In the genomic region with DNA sequence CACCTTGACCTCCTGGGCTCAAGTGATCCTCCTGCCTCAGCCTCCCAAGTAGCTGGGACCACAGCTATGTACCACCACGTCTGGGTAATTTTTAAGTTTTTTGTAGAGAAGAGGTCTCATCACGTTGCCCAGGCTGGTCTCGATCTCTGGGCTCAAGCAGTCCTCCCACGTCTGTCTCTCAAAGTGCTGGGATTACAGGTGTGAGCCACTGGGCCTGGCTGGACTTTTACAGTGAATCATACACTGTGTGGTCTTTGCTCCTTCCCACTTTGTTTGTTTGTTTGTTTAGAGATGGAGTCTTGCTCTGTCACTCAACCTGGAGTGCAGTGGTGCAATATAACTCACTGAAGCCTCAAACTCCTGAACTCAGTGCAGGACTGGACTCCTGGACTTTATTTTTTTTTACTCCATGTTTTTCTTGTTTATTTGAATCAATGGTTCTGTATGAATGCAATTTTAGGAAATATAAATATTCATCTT, we compare ENCODE assay signal across 3 cellular contexts.
TF ChIP-seq lines count a peak whose summit lies in the region.

No MANE protein-coding gene starts in this region.

TF ChIP-seq in A549, 52 proteins besides CTCF, POLR2A, EP300 and RAD21:
- TF ChIP-seq, protein P1, sequence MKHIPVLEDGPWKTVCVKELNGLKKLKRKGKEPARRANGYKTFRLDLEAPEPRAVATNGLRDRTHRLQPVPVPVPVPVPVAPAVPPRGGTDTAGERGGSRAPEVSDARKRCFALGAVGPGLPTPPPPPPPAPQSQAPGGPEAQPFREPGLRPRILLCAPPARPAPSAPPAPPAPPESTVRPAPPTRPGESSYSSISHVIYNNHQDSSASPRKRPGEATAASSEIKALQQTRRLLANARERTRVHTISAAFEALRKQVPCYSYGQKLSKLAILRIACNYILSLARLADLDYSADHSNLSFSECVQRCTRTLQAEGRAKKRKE (CRISPR knock-in tag; IDR thresholded peaks at IDR 0.05; ENCODE audit: low read depth): no peak
- TF ChIP-seq HOXB5 (CRISPR knock-in tag; IDR thresholded peaks at IDR 0.05): no peak
- no peak for TF ChIP-seq MAZ (IDR thresholded peaks at IDR 0.05; ENCODE audit: borderline replicate concordance, low read depth, low read length)
- TF ChIP-seq FOSB (CRISPR knock-in tag; IDR thresholded peaks at IDR 0.05): no peak

TF ChIP-seq in WTC11, 78 proteins besides CTCF, POLR2A, EP300 and RAD21:
- TF ChIP-seq GABPB1 (CRISPR knock-in tag; IDR thresholded peaks at IDR 0.05): 0 out of 2 replicates have a peak, but pooled peaks have one; percentile 32
- TF ChIP-seq, protein P2, sequence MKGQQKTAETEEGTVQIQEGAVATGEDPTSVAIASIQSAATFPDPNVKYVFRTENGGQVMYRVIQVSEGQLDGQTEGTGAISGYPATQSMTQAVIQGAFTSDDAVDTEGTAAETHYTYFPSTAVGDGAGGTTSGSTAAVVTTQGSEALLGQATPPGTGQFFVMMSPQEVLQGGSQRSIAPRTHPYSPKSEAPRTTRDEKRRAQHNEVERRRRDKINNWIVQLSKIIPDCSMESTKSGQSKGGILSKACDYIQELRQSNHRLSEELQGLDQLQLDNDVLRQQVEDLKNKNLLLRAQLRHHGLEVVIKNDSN (CRISPR knock-in tag; IDR thresholded peaks at IDR 0.05): no peak

TF ChIP-seq in HepG2, 621 proteins besides CTCF, POLR2A, EP300 and RAD21 (continues in another document):
- TF ChIP-seq HNF4G (IDR thresholded peaks at IDR 0.05; ENCODE audit: borderline replicate concordance, low read depth, low read length): peak; percentile 31
- no peak for TF ChIP-seq HNF4G (CRISPR knock-in tag; IDR thresholded peaks at IDR 0.05; ENCODE audit: borderline replicate concordance, low read depth)
- peak; percentile 40; the same call in 1 of the 2 replicates for TF ChIP-seq ZSCAN25 (CRISPR knock-in tag; IDR thresholded peaks at IDR 0.05)
- peak; percentile 29; the same call in 1 of the 3 replicates for TF ChIP-seq MXI1 (IDR thresholded peaks at IDR 0.05; ENCODE audit: borderline replicate concordance, low read depth, low read length)
- 0 out of 2 replicates have a peak, but pooled peaks have one; percentile 53 for TF ChIP-seq SMARCC2 (IDR thresholded peaks at IDR 0.05)
- TF ChIP-seq, protein P3, sequence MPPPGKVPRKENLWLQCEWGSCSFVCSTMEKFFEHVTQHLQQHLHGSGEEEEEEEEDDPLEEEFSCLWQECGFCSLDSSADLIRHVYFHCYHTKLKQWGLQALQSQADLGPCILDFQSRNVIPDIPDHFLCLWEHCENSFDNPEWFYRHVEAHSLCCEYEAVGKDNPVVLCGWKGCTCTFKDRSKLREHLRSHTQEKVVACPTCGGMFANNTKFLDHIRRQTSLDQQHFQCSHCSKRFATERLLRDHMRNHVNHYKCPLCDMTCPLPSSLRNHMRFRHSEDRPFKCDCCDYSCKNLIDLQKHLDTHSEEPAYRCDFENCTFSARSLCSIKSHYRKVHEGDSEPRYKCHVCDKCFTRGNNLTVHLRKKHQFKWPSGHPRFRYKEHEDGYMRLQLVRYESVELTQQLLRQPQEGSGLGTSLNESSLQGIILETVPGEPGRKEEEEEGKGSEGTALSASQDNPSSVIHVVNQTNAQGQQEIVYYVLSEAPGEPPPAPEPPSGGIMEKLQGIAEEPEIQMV (CRISPR knock-in tag; IDR thresholded peaks at IDR 0.05; ENCODE audit: low read depth): no peak
- TF ChIP-seq KDM6A (CRISPR knock-in tag; IDR thresholded peaks at IDR 0.05; ENCODE audit: low read depth): 0 out of 2 replicates have a peak, but pooled peaks have one; percentile 11
- TF ChIP-seq FOXK2 (IDR thresholded peaks at IDR 0.05): peak; percentile 51; the same call in 1 of the 2 replicates
- peak; percentile 93 for TF ChIP-seq FOSL2 (CRISPR knock-in tag; IDR thresholded peaks at IDR 0.05)
- TF ChIP-seq ELF3 (CRISPR knock-in tag; IDR thresholded peaks at IDR 0.05): 0 out of 2 replicates have a peak, but pooled peaks have one; percentile 26
- TF ChIP-seq, protein P4, sequence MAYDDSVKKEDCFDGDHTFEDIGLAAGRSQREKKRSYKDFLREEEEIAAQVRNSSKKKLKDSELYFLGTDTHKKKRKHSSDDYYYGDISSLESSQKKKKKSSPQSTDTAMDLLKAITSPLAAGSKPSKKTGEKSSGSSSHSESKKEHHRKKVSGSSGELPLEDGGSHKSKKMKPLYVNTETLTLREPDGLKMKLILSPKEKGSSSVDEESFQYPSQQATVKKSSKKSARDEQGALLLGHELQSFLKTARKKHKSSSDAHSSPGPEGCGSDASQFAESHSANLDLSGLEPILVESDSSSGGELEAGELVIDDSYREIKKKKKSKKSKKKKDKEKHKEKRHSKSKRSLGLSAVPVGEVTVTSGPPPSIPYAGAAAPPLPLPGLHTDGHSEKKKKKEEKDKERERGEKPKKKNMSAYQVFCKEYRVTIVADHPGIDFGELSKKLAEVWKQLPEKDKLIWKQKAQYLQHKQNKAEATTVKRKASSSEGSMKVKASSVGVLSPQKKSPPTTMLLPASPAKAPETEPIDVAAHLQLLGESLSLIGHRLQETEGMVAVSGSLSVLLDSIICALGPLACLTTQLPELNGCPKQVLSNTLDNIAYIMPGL (CRISPR knock-in tag; IDR thresholded peaks at IDR 0.05; ENCODE audit: borderline replicate concordance in 1 of 2, low read depth in 1 of 2): 0 out of 4 replicates have a peak, but pooled peaks of 1 of the 2 experiments have one; percentile 44
- no peak for TF ChIP-seq ZBTB7B (CRISPR knock-in tag; IDR thresholded peaks at IDR 0.05)
- TF ChIP-seq ZFY (CRISPR knock-in tag; IDR thresholded peaks at IDR 0.05): peak; percentile 22; the same call in 1 of the 2 replicates
- TF ChIP-seq SMC3 (IDR thresholded peaks at IDR 0.05; ENCODE audit: low read length): peak; percentile 27; the same call in 1 of the 2 replicates
- peak; percentile 74 for TF ChIP-seq FOXA3 (CRISPR knock-in tag; IDR thresholded peaks at IDR 0.05)
- TF ChIP-seq MEIS1 (CRISPR knock-in tag; IDR thresholded peaks at IDR 0.05; ENCODE audit: borderline replicate concordance): peak; percentile 26; the same call in 1 of the 2 replicates
- 0 out of 2 replicates have a peak, but pooled peaks have one; percentile 37 for TF ChIP-seq SMYD3 (CRISPR knock-in tag; IDR thresholded peaks at IDR 0.05)
- TF ChIP-seq HNF4A (CRISPR knock-in tag; IDR thresholded peaks at IDR 0.05): peak; percentile 72
- TF ChIP-seq, protein P5, sequence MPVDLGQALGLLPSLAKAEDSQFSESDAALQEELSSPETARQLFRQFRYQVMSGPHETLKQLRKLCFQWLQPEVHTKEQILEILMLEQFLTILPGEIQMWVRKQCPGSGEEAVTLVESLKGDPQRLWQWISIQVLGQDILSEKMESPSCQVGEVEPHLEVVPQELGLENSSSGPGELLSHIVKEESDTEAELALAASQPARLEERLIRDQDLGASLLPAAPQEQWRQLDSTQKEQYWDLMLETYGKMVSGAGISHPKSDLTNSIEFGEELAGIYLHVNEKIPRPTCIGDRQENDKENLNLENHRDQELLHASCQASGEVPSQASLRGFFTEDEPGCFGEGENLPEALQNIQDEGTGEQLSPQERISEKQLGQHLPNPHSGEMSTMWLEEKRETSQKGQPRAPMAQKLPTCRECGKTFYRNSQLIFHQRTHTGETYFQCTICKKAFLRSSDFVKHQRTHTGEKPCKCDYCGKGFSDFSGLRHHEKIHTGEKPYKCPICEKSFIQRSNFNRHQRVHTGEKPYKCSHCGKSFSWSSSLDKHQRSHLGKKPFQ (CRISPR knock-in tag; IDR thresholded peaks at IDR 0.05; ENCODE audit: insufficient replicate concordance): peak; percentile 98
- TF ChIP-seq, protein P6, sequence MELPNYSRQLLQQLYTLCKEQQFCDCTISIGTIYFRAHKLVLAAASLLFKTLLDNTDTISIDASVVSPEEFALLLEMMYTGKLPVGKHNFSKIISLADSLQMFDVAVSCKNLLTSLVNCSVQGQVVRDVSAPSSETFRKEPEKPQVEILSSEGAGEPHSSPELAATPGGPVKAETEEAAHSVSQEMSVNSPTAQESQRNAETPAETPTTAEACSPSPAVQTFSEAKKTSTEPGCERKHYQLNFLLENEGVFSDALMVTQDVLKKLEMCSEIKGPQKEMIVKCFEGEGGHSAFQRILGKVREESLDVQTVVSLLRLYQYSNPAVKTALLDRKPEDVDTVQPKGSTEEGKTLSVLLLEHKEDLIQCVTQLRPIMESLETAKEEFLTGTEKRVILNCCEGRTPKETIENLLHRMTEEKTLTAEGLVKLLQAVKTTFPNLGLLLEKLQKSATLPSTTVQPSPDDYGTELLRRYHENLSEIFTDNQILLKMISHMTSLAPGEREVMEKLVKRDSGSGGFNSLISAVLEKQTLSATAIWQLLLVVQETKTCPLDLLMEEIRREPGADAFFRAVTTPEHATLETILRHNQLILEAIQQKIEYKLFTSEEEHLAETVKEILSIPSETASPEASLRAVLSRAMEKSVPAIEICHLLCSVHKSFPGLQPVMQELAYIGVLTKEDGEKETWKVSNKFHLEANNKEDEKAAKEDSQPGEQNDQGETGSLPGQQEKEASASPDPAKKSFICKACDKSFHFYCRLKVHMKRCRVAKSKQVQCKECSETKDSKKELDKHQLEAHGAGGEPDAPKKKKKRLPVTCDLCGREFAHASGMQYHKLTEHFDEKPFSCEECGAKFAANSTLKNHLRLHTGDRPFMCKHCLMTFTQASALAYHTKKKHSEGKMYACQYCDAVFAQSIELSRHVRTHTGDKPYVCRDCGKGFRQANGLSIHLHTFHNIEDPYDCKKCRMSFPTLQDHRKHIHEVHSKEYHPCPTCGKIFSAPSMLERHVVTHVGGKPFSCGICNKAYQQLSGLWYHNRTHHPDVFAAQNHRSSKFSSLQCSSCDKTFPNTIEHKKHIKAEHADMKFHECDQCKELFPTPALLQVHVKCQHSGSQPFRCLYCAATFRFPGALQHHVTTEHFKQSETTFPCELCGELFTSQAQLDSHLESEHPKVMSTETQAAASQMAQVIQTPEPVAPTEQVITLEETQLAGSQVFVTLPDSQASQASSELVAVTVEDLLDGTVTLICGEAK (IDR thresholded peaks at IDR 0.05): no peak
- TF ChIP-seq, protein P6 (CRISPR knock-in tag; IDR thresholded peaks at IDR 0.05): no peak; the same call in 1 of the 2 replicates
- 0 out of 2 replicates have a peak, but pooled peaks have one; percentile 18 for TF ChIP-seq MEIS2 (CRISPR knock-in tag; IDR thresholded peaks at IDR 0.05)
- 0 out of 2 replicates have a peak, but pooled peaks have one; percentile 22 for TF ChIP-seq ZNF292 (CRISPR knock-in tag; IDR thresholded peaks at IDR 0.05; ENCODE audit: borderline replicate concordance, low read depth)
- no peak for TF ChIP-seq NR2F1 (CRISPR knock-in tag; IDR thresholded peaks at IDR 0.05)
- peak; percentile 20; the same call in 1 of the 2 replicates for TF ChIP-seq KDM2A (CRISPR knock-in tag; IDR thresholded peaks at IDR 0.05; ENCODE audit: borderline replicate concordance, low read depth)
- peak; percentile 68; the same call in 1 of the 2 replicates for TF ChIP-seq NCOR1 (IDR thresholded peaks at IDR 0.05; ENCODE audit: borderline replicate concordance, low read length)
- peak; percentile 94 for TF ChIP-seq CEBPB (IDR thresholded peaks at IDR 0.05; ENCODE audit: borderline replicate concordance, low read depth, low read length)
- peak; percentile 23; the same call in 1 of the 2 replicates for TF ChIP-seq ZNF331 (CRISPR knock-in tag; IDR thresholded peaks at IDR 0.05)
- 0 out of 2 replicates have a peak, but pooled peaks have one; percentile 11 for TF ChIP-seq ADNP (CRISPR knock-in tag; IDR thresholded peaks at IDR 0.05)
- peak; percentile 86 for TF ChIP-seq SALL1 (CRISPR knock-in tag; IDR thresholded peaks at IDR 0.05)
- no peak for TF ChIP-seq YY1 (IDR thresholded peaks at IDR 0.05; ENCODE audit: insufficient read depth, insufficient replicate concordance, low read depth, low read length)
- no peak for TF ChIP-seq ZSCAN12 (CRISPR knock-in tag; IDR thresholded peaks at IDR 0.05)
- peak; percentile 69; the same call in 1 of the 2 replicates for TF ChIP-seq TBX3 (IDR thresholded peaks at IDR 0.05; ENCODE audit: borderline replicate concordance)
- TF ChIP-seq SRF (IDR thresholded peaks at IDR 0.05; ENCODE audit: low read depth, low read length): no peak
- peak; percentile 69; the same call in 1 of the 2 replicates for TF ChIP-seq JUND (CRISPR knock-in tag; IDR thresholded peaks at IDR 0.05)
- peak; percentile 68; the same call in 1 of the 2 replicates for TF ChIP-seq ZNF441 (CRISPR knock-in tag; IDR thresholded peaks at IDR 0.05; ENCODE audit: borderline replicate concordance)
- peak; percentile 71 for TF ChIP-seq ZMYM2 (CRISPR knock-in tag; IDR thresholded peaks at IDR 0.05)
- TF ChIP-seq ZNF644 (CRISPR knock-in tag; IDR thresholded peaks at IDR 0.05; ENCODE audit: low read depth): peak; percentile 31; the same call in 1 of the 2 replicates
- TF ChIP-seq ZNF263 (CRISPR knock-in tag; IDR thresholded peaks at IDR 0.05): peak; percentile 73
- TF ChIP-seq MED8 (CRISPR knock-in tag; IDR thresholded peaks at IDR 0.05; ENCODE audit: insufficient replicate concordance): no peak
- TF ChIP-seq TARDBP (CRISPR knock-in tag; IDR thresholded peaks at IDR 0.05): peak; percentile 57; the same call in 1 of the 2 replicates
- TF ChIP-seq, protein P7, sequence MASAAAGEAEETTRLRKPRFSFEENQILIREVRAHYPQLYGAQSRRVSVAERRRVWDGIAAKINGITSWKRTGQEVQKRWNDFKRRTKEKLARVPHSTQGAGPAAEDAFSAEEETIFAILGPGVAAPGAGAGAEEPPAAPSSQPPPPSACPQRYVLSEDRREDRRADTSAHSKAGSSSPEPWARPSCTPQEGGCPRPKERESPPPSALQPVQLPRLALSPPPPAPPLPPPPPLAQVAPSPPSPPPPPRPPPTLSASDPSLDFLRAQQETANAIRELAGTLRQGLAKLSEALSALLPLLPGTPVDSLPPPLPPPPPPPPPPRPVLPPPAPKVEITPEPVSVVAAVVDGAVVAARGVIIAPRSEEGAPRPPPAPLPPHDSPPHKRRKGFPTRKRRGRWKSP (CRISPR knock-in tag; IDR thresholded peaks at IDR 0.05): 0 out of 2 replicates have a peak, but pooled peaks have one; percentile 39
- TF ChIP-seq MED1 (CRISPR knock-in tag; IDR thresholded peaks at IDR 0.05): peak; percentile 70
- peak; percentile 57 for TF ChIP-seq RARA (CRISPR knock-in tag; IDR thresholded peaks at IDR 0.05)
